ENCODE assay signal across 8 cellular contexts in the genomic region with DNA sequence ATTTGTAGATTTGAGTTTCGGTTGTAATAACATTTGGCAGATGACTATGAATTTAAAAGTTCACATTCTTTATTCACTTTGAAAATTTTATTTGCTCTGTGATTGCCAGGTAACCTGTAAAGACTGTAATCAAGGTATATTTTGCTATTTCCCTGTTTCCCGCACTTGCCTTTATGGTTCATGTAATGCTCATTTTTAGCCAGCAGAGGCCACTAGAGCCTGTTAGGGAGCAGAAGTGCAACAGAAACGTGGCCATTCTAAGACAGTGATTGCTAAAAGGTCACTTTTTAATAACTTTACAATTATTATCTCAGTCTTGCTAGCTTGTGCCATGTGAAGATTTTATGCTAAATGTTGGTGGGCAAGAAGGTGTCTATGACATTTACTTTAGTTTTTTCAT. TPM values are rescaled to one million over a fixed set of nuclear protein-coding genes. Genes with fewer than 3 reads are reported as not detected.
DNase-seq lines count a peak whose midpoint lies in the region; ATAC-seq, FAIRE-seq and TF ChIP-seq lines count a peak whose summit lies in the region.

No MANE protein-coding gene starts in this region.

- FAIRE-seq in GM18507 (lab: Jason Lieb, UNC): peak; percentile 78

- intact Hi-C loops in activated T-helper 2 cell treated with anti-CD3 and anti-CD28 coated beads, Interferon-gamma antibody, Interleukin-2, Interleukin-4, amounts not matched to agents 10 μg/mL and 5 μg/mL and 100 μg/mL, durations not matched to agents 14 hours and 24 hours and 36 hours (cut with micrococcal nuclease): loop anchor here (2.0 kb wide), 1 partner anchor 200 kb away; no protein-coding TSS in a partner anchor

- peaks cover 39% of the 10 kb centered on the region for H3K36me3 Mint-ChIP-seq in activated T-helper 2 cell treated with anti-CD3 and anti-CD28 coated beads, Interferon-gamma antibody, Interleukin-2, Interleukin-4, amounts not matched to agents 10 μg/mL and 5 μg/mL and 100 μg/mL, durations not matched to agents 14 hours and 24 hours and 36 hours (ENCODE audit: low read depth)

- DNase-seq in NCI-H2081 (lab: John Stamatoyannopoulos, UW) (peak; percentile 11 to 34), NCI-H2081 treated with DMSO at 0.1 percent for 48 hours (lab: John Stamatoyannopoulos, UW) (no peak), GM18507 (ENCODE audit: extremely low spot score, insufficient read length, low read depth) (no peak), NOMO-1 treated with dmso at 0.1 percent for 144 hours (lab: John Stamatoyannopoulos, UW; ENCODE audit: unreplicated experiment) (peak; percentile 9), coronary artery (ENCODE audit: low spot score) (no peak), myocyte (ENCODE audit: low read depth) (peak; percentile 36)
- no peak for DNase-seq in activated T-helper 2 cell treated with anti-CD3 and anti-CD28 coated beads, Interferon-gamma antibody, Interleukin-2, Interleukin-4, amounts not matched to agents 10 μg/mL and 5 μg/mL and 100 μg/mL, durations not matched to agents 14 hours and 24 hours and 36 hours (ENCODE audit: low spot score)

- peaks cover 17% of the 10 kb centered on the region for H3K4me1 Mint-ChIP-seq in activated T-helper 2 cell treated with anti-CD3 and anti-CD28 coated beads, Interferon-gamma antibody, Interleukin-2, Interleukin-4, amounts not matched to agents 10 μg/mL and 5 μg/mL and 100 μg/mL, durations not matched to agents 14 hours and 24 hours and 36 hours (ENCODE audit: low read depth)

- no peak overlapping the region for H3K4me3 Mint-ChIP-seq in activated T-helper 2 cell treated with anti-CD3 and anti-CD28 coated beads, Interferon-gamma antibody, Interleukin-2, Interleukin-4, amounts not matched to agents 10 μg/mL and 5 μg/mL and 100 μg/mL, durations not matched to agents 14 hours and 24 hours and 36 hours (ENCODE audit: low read depth)

- H3K27ac ChIP-seq in coronary artery: no peak overlapping the region

- no peak overlapping the region for H3K27ac Mint-ChIP-seq in activated T-helper 2 cell treated with anti-CD3 and anti-CD28 coated beads, Interferon-gamma antibody, Interleukin-2, Interleukin-4, amounts not matched to agents 10 μg/mL and 5 μg/mL and 100 μg/mL, durations not matched to agents 14 hours and 24 hours and 36 hours

- no peak overlapping the region for H3K4me3 ChIP-seq in coronary artery

- TF ChIP-seq CTCF in coronary artery (IDR thresholded peaks at IDR 0.05): peak; percentile 64

- ATAC-seq in HG03108 (IDR thresholded peaks at IDR 0.05; ENCODE audit: unreplicated experiment): peak; percentile 64

- no peaks in the 10 kb centered on the region for H3K27me3 Mint-ChIP-seq in activated T-helper 2 cell treated with anti-CD3 and anti-CD28 coated beads, Interferon-gamma antibody, Interleukin-2, Interleukin-4, amounts not matched to agents 10 μg/mL and 5 μg/mL and 100 μg/mL, durations not matched to agents 14 hours and 24 hours and 36 hours (ENCODE audit: low read depth)

- H3K9me3 Mint-ChIP-seq in activated T-helper 2 cell treated with anti-CD3 and anti-CD28 coated beads, Interferon-gamma antibody, Interleukin-2, Interleukin-4, amounts not matched to agents 10 μg/mL and 5 μg/mL and 100 μg/mL, durations not matched to agents 14 hours and 24 hours and 36 hours: no peaks in the 10 kb centered on the region

RNA-seq across cellular contexts. Expression of a gene that starts 12.4 kb away (rescaled TPM):
- 37.3 and 38.4 TPM in 2 replicates for total RNA-seq in myocyte
- 17.6 TPM for polyA plus RNA-seq in myocyte (2012)
- total RNA-seq in activated T-helper 2 cell treated with anti-CD3 and anti-CD28 coated beads, Interferon-gamma antibody, Interleukin-2, Interleukin-4, amounts not matched to agents 10 μg/mL and 5 μg/mL and 100 μg/mL, durations not matched to agents 14 hours and 24 hours and 36 hours: 26.2 and 29.8 TPM in 2 replicates

Comparison
In these comparisons a context has a peak if more than half of its experiments do, and no peak if none do; other contexts are left out.
1. DNase-seq: peak in NCI-H2081 (2 of 2), NOMO-1 treated with dmso at 0.1 percent for 144 hours (single experiment) and myocyte (single experiment); none in NCI-H2081 treated with DMSO at 0.1 percent for 48 hours (single experiment), GM18507 (single experiment), coronary artery (single experiment) and activated T-helper 2 cell treated with anti-CD3 and anti-CD28 coated beads, Interferon-gamma antibody, Interleukin-2, Interleukin-4, amounts not matched to agents 10 μg/mL and 5 μg/mL and 100 μg/mL, durations not matched to agents 14 hours and 24 hours and 36 hours (single experiment).